ENCODE assay signal across 18 cellular contexts in genomic region chr11:64042301-64042700, GRCh38. TPM values are rescaled to one million over a fixed set of nuclear protein-coding genes. Genes with fewer than 3 reads are reported as not detected.
"Had no signal": no experiment of that assay in that cellular context is flagged by ENCODE, and none has a peak within 500 bp of the region (broad histone marks: within the 10 kb centered on the region; RNA-seq: fewer than 3 reads in every experiment).

No MANE protein-coding gene starts in this region.

- H3K4me3 ChIP-seq: ovary, right atrium auricular region, testis, tibial nerve had no signal

- H3K27ac ChIP-seq: foreskin keratinocyte, ovary, right atrium auricular region, testis had no signal

- ATAC-seq: foreskin keratinocyte; left colon; naive thymus-derived CD4-positive, alpha-beta T cell had no signal

- H3K36me3 ChIP-seq: ovary, right atrium auricular region, tibial nerve had no signal

- H3K27me3 ChIP-seq: ovary, right atrium auricular region, testis had no signal

- H3K4me1 ChIP-seq: foreskin keratinocyte, right atrium auricular region, testis had no signal

- DNase-seq: central memory CD4-positive, alpha-beta T cell; cortex of kidney; effector memory CD4-positive, alpha-beta T cell; foreskin keratinocyte; kidney; left colon; mesendoderm; naive thymus-derived CD4-positive, alpha-beta T cell; nucleus accumbens; ovary; small intestine; stimulated activated CD4-positive, alpha-beta T cell treated with anti-CD3 and anti-CD28 coated beads, Interleukin-12 subunit alpha, Interleukin-12 subunit beta, amount 100 ng/mL, for 4 hours; stimulated activated naive CD4-positive, alpha-beta T cell treated with Interleukin-2 at 50 U/mL for 16 hours; testis had no signal

- H3K9me3 ChIP-seq: ovary, right atrium auricular region, testis, tibial nerve had no signal

RNA-seq across cellular contexts. Expression of gene FLRT1, which starts 6.6 kb away (rescaled TPM):
- total RNA-seq: epithelial cell of proximal tubule; foreskin keratinocyte; lung microvascular endothelial cell; naive thymus-derived CD4-positive, alpha-beta T cell had no signal
